Comparison of ENCODE assay signal across 21 cellular contexts in genomic region chr5:181008136-181008535, GRCh38. TPM values are rescaled to one million over a fixed set of nuclear protein-coding genes. Genes with fewer than 3 reads are reported as not detected.
DNase-seq lines count a peak whose midpoint lies in the region; ATAC-seq and TF ChIP-seq lines count a peak whose summit lies in the region.
"Had no signal": no experiment of that assay in that cellular context is flagged by ENCODE, and none has a peak within 500 bp of the region (broad histone marks: within the 10 kb centered on the region; RNA-seq: fewer than 3 reads in every experiment).

No MANE protein-coding gene starts in this region.

- no peak overlapping the region for H3K9ac ChIP-seq in endodermal cell (ENCODE audit: extremely low read depth, low read length, poor library complexity, severe bottlenecking)
- H3K9ac ChIP-seq: GM23248 had no signal

- H4K20me1 ChIP-seq in GM23338 (replicated peaks; ENCODE audit: insufficient read depth): no peaks in the 10 kb centered on the region

- no peaks in the 10 kb centered on the region for H3K36me3 ChIP-seq in GM23338 (ENCODE audit: insufficient read depth)
- no peaks in the 10 kb centered on the region for H3K36me3 ChIP-seq in endodermal cell (ENCODE audit: control insufficient read depth, insufficient read depth, low read length)

- WGBS in endodermal cell (ENCODE audit: insufficient coverage in 1 of 2, insufficient read length in 1 of 2), 2 experiments: 73 to 85% methylated on average over 4 to 6 of the region's 6 CpGs

- H3K27me3 Mint-ChIP-seq in GM23338 (ENCODE audit: insufficient read depth, low read depth, poor library complexity) (peaks cover 3% of the 10 kb centered on the region), endodermal cell (ENCODE audit: insufficient read depth) (peaks cover 22% of the 10 kb centered on the region)

- H3K4me2 ChIP-seq in GM23338: no peak overlapping the region; the same call in 1 of the 2 replicates

- no peak overlapping the region for H3K4me3 Mint-ChIP-seq in GM23338
- H3K4me3 Mint-ChIP-seq in endodermal cell: no peak overlapping the region
- H3K4me3 Mint-ChIP-seq: CD4-positive, alpha-beta memory T cell; H9 had no signal

- H3K9me2 ChIP-seq in GM23338 (ENCODE audit: insufficient read depth): no peaks in the 10 kb centered on the region

- no peak overlapping the region for H3K4me3 ChIP-seq in GM23338
- H3K4me3 ChIP-seq in endodermal cell (ENCODE audit: low read length): no peak overlapping the region
- H3K4me3 ChIP-seq: GM23248 had no signal

- H3K27ac Mint-ChIP-seq in GM23338 (no peak overlapping the region), endodermal cell (no peak overlapping the region)
- H3K27ac Mint-ChIP-seq: CD4-positive, alpha-beta memory T cell; H9 had no signal

- H3K4me1 ChIP-seq in GM23338 (ENCODE audit: insufficient read depth) (no peaks in the 10 kb centered on the region; the same call in 1 of the 2 replicates), endodermal cell (ENCODE audit: control insufficient read depth, insufficient read depth, low read length) (no peaks in the 10 kb centered on the region)

- no peak overlapping the region for H3K27ac ChIP-seq in GM23338 (ENCODE audit: low read depth)
- no peak overlapping the region for H3K27ac ChIP-seq in endodermal cell (ENCODE audit: low read depth, low read length)
- H3K27ac ChIP-seq: GM23248 had no signal

- no peaks in the 10 kb centered on the region for H3K79me2 ChIP-seq in GM23338 (replicated peaks; ENCODE audit: insufficient read depth)

- TF ChIP-seq CTCF in GM23338 (conservative IDR thresholded peaks at IDR 0.05; ENCODE audit: low read depth in 2 of 2): no peak
- no peak for TF ChIP-seq CTCF in endodermal cell (conservative IDR thresholded peaks at IDR 0.05)

- H3K36me3 Mint-ChIP-seq in GM23338 (ENCODE audit: low read depth): no peaks in the 10 kb centered on the region
- no peaks in the 10 kb centered on the region for H3K36me3 Mint-ChIP-seq in endodermal cell (ENCODE audit: low read depth)
- H3K36me3 Mint-ChIP-seq: CD4-positive, alpha-beta memory T cell had no signal

- H3K4me1 Mint-ChIP-seq in GM23338: no peaks in the 10 kb centered on the region; the same call in 2 of the 3 replicates
- no peaks in the 10 kb centered on the region for H3K4me1 Mint-ChIP-seq in endodermal cell
- H3K4me1 Mint-ChIP-seq: CD4-positive, alpha-beta memory T cell had no signal

- H3K9me3 Mint-ChIP-seq in GM23338 (peaks cover 3% of the 10 kb centered on the region; the same call in 2 of the 3 replicates), endodermal cell (no peaks in the 10 kb centered on the region)
- H3K9me3 Mint-ChIP-seq: CD4-positive, alpha-beta memory T cell had no signal

- ATAC-seq in GM23338: peak; percentile 64
- no peak for ATAC-seq in HG02884 (IDR thresholded peaks at IDR 0.05; ENCODE audit: unreplicated experiment)
- ATAC-seq: HCT116 had no signal

- no peaks in the 10 kb centered on the region for H3F3A ChIP-seq in GM23338 (replicated peaks; ENCODE audit: low read depth)

- peak; percentile 37 for DNase-seq in GM23338 (ENCODE audit: low spot score)
- peak; percentile 53 for DNase-seq in endodermal cell
- peak; percentile 4 for DNase-seq in left kidney (ENCODE audit: low read depth, low spot score)
- no peak for DNase-seq in NCI-H2171 (lab: John Stamatoyannopoulos, UW)
- DNase-seq in 8988T: no peak
- DNase-seq in NCI-H1105 (lab: John Stamatoyannopoulos, UW): no peak
- DNase-seq: C1 segment of cervical spinal cord; Calu3; CD4-positive, alpha-beta memory T cell; COR-L47; DMS53; DMS79 treated with DMSO at 0.1 percent for 48 hours; GM23248; H9 had no signal

- H3K27me3 ChIP-seq in GM23338 (ENCODE audit: insufficient read depth): no peaks in the 10 kb centered on the region
- no peaks in the 10 kb centered on the region for H3K27me3 ChIP-seq in endodermal cell (ENCODE audit: control insufficient read depth, insufficient read depth, low read length, poor library complexity, severe bottlenecking)

- H2AFZ ChIP-seq in GM23338: no peak overlapping the region
- H2AFZ ChIP-seq: GM23248 had no signal

- peaks cover 10% of the 10 kb centered on the region for H3K9me3 ChIP-seq in endodermal cell (ENCODE audit: control insufficient read depth, low read length)

TF ChIP-seq in GM23338, 12 proteins besides CTCF, POLR2A, EP300 and RAD21:
- no peak for TF ChIP-seq CREB1 (CRISPR knock-in tag; IDR thresholded peaks at IDR 0.05; ENCODE audit: low read depth)
- no peak for TF ChIP-seq EZH2phosphoT487 (IDR thresholded peaks at IDR 0.05; ENCODE audit: unreplicated experiment)
- TF ChIP-seq ZNF462 (CRISPR knock-in tag; IDR thresholded peaks at IDR 0.05): no peak
- TF ChIP-seq JUNB (IDR thresholded peaks at IDR 0.05; ENCODE audit: unreplicated experiment): no peak
TF ChIP-seq in GM23338: peak in this region for 0.

RNA-seq across cellular contexts. Expression of gene BTNL3, which starts 19.5 kb away (rescaled TPM):
- total RNA-seq in GM23338 (2014; rRNA removed; shearing (Covaris generic)): not detected in 2 replicates
- polyA plus RNA-seq in GM23338 (2016; fragmentation: Nextera tagmentation; extraction: Ambion mirVana): 0.08 TPM in 1 of 2 replicates, not detected in the other
- total RNA-seq in endodermal cell: not detected
- not detected for polyA plus RNA-seq in endodermal cell (2013, experiment 1 of 2)
- not detected for polyA plus RNA-seq in endodermal cell (2013, experiment 2 of 2)
- total RNA-seq: A172; A673; Calu3; CD4-positive, alpha-beta memory T cell; Daoy; GM23248; H4; H9 had no signal
- polyA plus RNA-seq: BJ; CD4-positive, alpha-beta memory T cell; GM23248 had no signal

RNA-seq across cellular contexts. Expression of gene BTNL9, which starts 31.9 kb away (rescaled TPM):
- 2.8 and 3.4 TPM in 2 replicates for total RNA-seq in GM23338 (2014; rRNA removed; shearing (Covaris generic))
- polyA plus RNA-seq in GM23338 (2016; fragmentation: Nextera tagmentation; extraction: Ambion mirVana): 0.21 and 0.37 TPM in 2 replicates
- total RNA-seq in endodermal cell: not detected
- polyA plus RNA-seq in endodermal cell (2013, experiment 1 of 2): 0.18 TPM
- polyA plus RNA-seq in endodermal cell (2013, experiment 2 of 2): not detected
- total RNA-seq: A172; A673; CD4-positive, alpha-beta memory T cell; GM23248 had no signal
- polyA plus RNA-seq: BJ; CD4-positive, alpha-beta memory T cell; GM23248 had no signal

Comparison
In these comparisons a context has a peak if more than half of its experiments do, and no peak if none do; other contexts are left out.
1. DNase-seq: peak in GM23338 (single experiment), endodermal cell (single experiment) and left kidney (single experiment); none in NCI-H2171 (single experiment), 8988T (single experiment) and NCI-H1105 (single experiment).